In genomic region chr6:7442467-7442866, GRCh38 we compare ENCODE assay signal across 36 cellular contexts. TPM values are rescaled to one million over a fixed set of nuclear protein-coding genes. Genes with fewer than 3 reads are reported as not detected.
"Had no signal": no experiment of that assay in that cellular context is flagged by ENCODE, and none has a peak within 500 bp of the region (broad histone marks: within the 10 kb centered on the region; RNA-seq: fewer than 3 reads in every experiment).

No MANE protein-coding gene starts in this region.

- H3K27me3 Mint-ChIP-seq: activated naive CD4-positive, alpha-beta T cell treated with anti-CD3 and anti-CD28 coated beads, Interleukin-2, amount 50 U/mL, for 24 hours had no signal

- ATAC-seq: activated CD4-positive, CD25-positive, alpha-beta regulatory T cell treated with anti-CD3 and anti-CD28 coated beads, Interleukin-2, amount 50 U/mL, for 24 hours; activated CD8-positive, alpha-beta memory T cell treated with anti-CD3 and anti-CD28 coated beads, Interleukin-2, amount 10 ng/mL, durations not matched to agents 7 days and 5 days; activated CD8-positive, alpha-beta T cell treated with anti-CD3 and anti-CD28 coated beads, Interleukin-2, amount 10 ng/mL, durations not matched to agents 7 days and 5 days; activated naive CD8-positive, alpha-beta T cell treated with anti-CD3 and anti-CD28 coated beads, Interleukin-2, amount 50 U/mL, for 24 hours had no signal

- H3K27me3 ChIP-seq: ascending aorta had no signal

- H3K27ac ChIP-seq: ascending aorta, VCaP had no signal

- H3K9me3 Mint-ChIP-seq: activated naive CD4-positive, alpha-beta T cell treated with anti-CD3 and anti-CD28 coated beads, Interleukin-2, amount 50 U/mL, for 24 hours; activated naive CD8-positive, alpha-beta T cell treated with anti-CD3 and anti-CD28 coated beads, Interleukin-2, amount 10 ng/mL, durations not matched to agents 7 days and 5 days; activated naive CD8-positive, alpha-beta T cell treated with anti-CD3 and anti-CD28 coated beads, Interleukin-2, amount 50 U/mL, for 24 hours; activated T-cell treated with anti-CD3 and anti-CD28 coated beads, Interleukin-2, amount 50 U/mL, for 24 hours; activated T-helper 2 cell treated with anti-CD3 and anti-CD28 coated beads, Interferon-gamma antibody, Interleukin-2, Interleukin-4, amounts not matched to agents 10 μg/mL and 5 μg/mL and 100 μg/mL, durations not matched to agents 14 hours and 24 hours and 36 hours; T-helper 1 cell treated with Interleukin-12 subunit alpha and Interleukin-12 subunit beta and Interleukin-4 antibody, amounts not matched to agents 30 μg/mL and 1 μg/mL, for 36 hours; T-helper 2 cell treated with Interferon-gamma antibody and Interleukin-4, amounts not matched to agents 5 μg/mL and 100 μg/mL, for 36 hours had no signal

- H3K4me3 ChIP-seq: ascending aorta had no signal

- H3K36me3 Mint-ChIP-seq: activated CD8-positive, alpha-beta memory T cell treated with anti-CD3 and anti-CD28 coated beads, Interleukin-2, amount 10 ng/mL, durations not matched to agents 7 days and 5 days; activated naive CD4-positive, alpha-beta T cell treated with anti-CD3 and anti-CD28 coated beads, Interleukin-2, amount 10 ng/mL, durations not matched to agents 7 days and 5 days; activated naive CD4-positive, alpha-beta T cell treated with anti-CD3 and anti-CD28 coated beads, Interleukin-2, amount 50 U/mL, for 24 hours; activated naive CD8-positive, alpha-beta T cell; activated naive CD8-positive, alpha-beta T cell treated with anti-CD3 and anti-CD28 coated beads, Interleukin-2, amount 10 ng/mL, durations not matched to agents 7 days and 5 days; brain had no signal

- H3K27ac Mint-ChIP-seq: activated CD4-positive, alpha-beta memory T cell treated with anti-CD3 and anti-CD28 coated beads, Interleukin-2, amount 10 ng/mL, durations not matched to agents 7 days and 5 days; activated CD4-positive, alpha-beta T cell treated with anti-CD3 and anti-CD28 coated beads, Interleukin-2, amount 10 ng/mL, durations not matched to agents 7 days and 5 days; activated CD8-positive, alpha-beta memory T cell treated with anti-CD3 and anti-CD28 coated beads, Interleukin-2, amount 10 ng/mL, durations not matched to agents 7 days and 5 days; activated CD8-positive, alpha-beta T cell treated with anti-CD3 and anti-CD28 coated beads, Interleukin-2, amount 10 ng/mL, durations not matched to agents 7 days and 5 days; activated naive CD4-positive, alpha-beta T cell treated with anti-CD3 and anti-CD28 coated beads, Interleukin-2, amount 10 ng/mL, durations not matched to agents 7 days and 5 days; activated naive CD4-positive, alpha-beta T cell treated with anti-CD3 and anti-CD28 coated beads, Interleukin-2, amount 50 U/mL, for 24 hours; activated naive CD8-positive, alpha-beta T cell; activated naive CD8-positive, alpha-beta T cell treated with anti-CD3 and anti-CD28 coated beads, Interleukin-2, amount 10 ng/mL, durations not matched to agents 7 days and 5 days; activated naive CD8-positive, alpha-beta T cell treated with anti-CD3 and anti-CD28 coated beads, Interleukin-2, amount 50 U/mL, for 24 hours; activated T-cell treated with anti-CD3 and anti-CD28 coated beads, Interleukin-2, amount 50 U/mL, for 24 hours; activated T-helper 2 cell treated with anti-CD3 and anti-CD28 coated beads, Interferon-gamma antibody, Interleukin-2, Interleukin-4, amounts not matched to agents 10 μg/mL and 5 μg/mL and 100 μg/mL, durations not matched to agents 14 hours and 24 hours and 36 hours; brain; T-helper 1 cell treated with Interleukin-12 subunit alpha and Interleukin-12 subunit beta and Interleukin-4 antibody, amounts not matched to agents 30 μg/mL and 1 μg/mL, for 36 hours; T-helper 2 cell treated with Interferon-gamma antibody and Interleukin-4, amounts not matched to agents 5 μg/mL and 100 μg/mL, for 36 hours had no signal

- H3K36me3 ChIP-seq: ascending aorta had no signal

- DNase-seq: activated CD4-positive, alpha-beta memory T cell treated with anti-CD3 and anti-CD28 coated beads, Interleukin-2, amount 10 ng/mL, durations not matched to agents 7 days and 5 days; activated CD4-positive, alpha-beta T cell treated with anti-CD3 and anti-CD28 coated beads for 48 hours; activated CD4-positive, alpha-beta T cell treated with anti-CD3 and anti-CD28 coated beads, Interleukin-2, amount 10 ng/mL, durations not matched to agents 7 days and 5 days; activated CD4-positive, alpha-beta T cell treated with anti-CD3 and anti-CD28 coated beads, Interleukin-2, amount 50 U/mL, for 48 hours; activated CD4-positive, CD25-positive, alpha-beta regulatory T cell; activated CD8-positive, alpha-beta memory T cell treated with anti-CD3 and anti-CD28 coated beads for 24 hours; activated CD8-positive, alpha-beta memory T cell treated with anti-CD3 and anti-CD28 coated beads, Interleukin-2, amount 10 ng/mL, durations not matched to agents 7 days and 5 days; activated CD8-positive, alpha-beta memory T cell treated with anti-CD3 and anti-CD28 coated beads, Interleukin-2, amount 50 U/mL, for 48 hours; activated CD8-positive, alpha-beta T cell treated with anti-CD3 and anti-CD28 coated beads, Interleukin-2, amount 10 ng/mL, durations not matched to agents 7 days and 5 days; activated effector memory CD4-positive, alpha-beta T cell treated with Interleukin-2 at 50 U/mL for 16 hours; activated gamma-delta T cell; activated naive CD4-positive, alpha-beta T cell treated with anti-CD3 and anti-CD28 coated beads, Interleukin-2, amount 10 ng/mL, durations not matched to agents 7 days and 5 days; activated naive CD4-positive, alpha-beta T cell treated with Interleukin-2 at 50 U/mL for 16 hours; activated naive CD8-positive, alpha-beta T cell treated with anti-CD3 and anti-CD28 coated beads, Interleukin-2, amount 10 ng/mL, durations not matched to agents 7 days and 5 days; activated naive CD8-positive, alpha-beta T cell treated with anti-CD3 and anti-CD28 coated beads, Interleukin-2, amount 50 U/mL, for 24 hours; activated T-cell treated with anti-CD3 and anti-CD28 coated beads, Interleukin-2, amount 50 U/mL, for 24 hours; activated T-cell treated with anti-CD3 and anti-CD28 coated beads, Interleukin-2, amount 50 U/mL, for 48 hours; amygdala; anterior cingulate cortex; central memory CD4-positive, alpha-beta T cell; T-helper 2 cell; T-helper 9 cell had no signal

- H3K9me3 ChIP-seq: ascending aorta had no signal

- FAIRE-seq: bronchial epithelial cell, colon, TTC549 had no signal

- H3K4me3 Mint-ChIP-seq: activated CD4-positive, alpha-beta memory T cell treated with anti-CD3 and anti-CD28 coated beads, Interleukin-2, amount 10 ng/mL, durations not matched to agents 7 days and 5 days; activated CD4-positive, alpha-beta T cell treated with anti-CD3 and anti-CD28 coated beads, Interleukin-2, amount 10 ng/mL, durations not matched to agents 7 days and 5 days; activated CD8-positive, alpha-beta memory T cell treated with anti-CD3 and anti-CD28 coated beads, Interleukin-2, amount 10 ng/mL, durations not matched to agents 7 days and 5 days; activated CD8-positive, alpha-beta T cell treated with anti-CD3 and anti-CD28 coated beads, Interleukin-2, amount 10 ng/mL, durations not matched to agents 7 days and 5 days; activated naive CD4-positive, alpha-beta T cell treated with anti-CD3 and anti-CD28 coated beads, Interleukin-2, amount 10 ng/mL, durations not matched to agents 7 days and 5 days; activated naive CD4-positive, alpha-beta T cell treated with anti-CD3 and anti-CD28 coated beads, Interleukin-2, amount 50 U/mL, for 24 hours; activated naive CD8-positive, alpha-beta T cell; activated naive CD8-positive, alpha-beta T cell treated with anti-CD3 and anti-CD28 coated beads, Interleukin-2, amount 10 ng/mL, durations not matched to agents 7 days and 5 days; activated naive CD8-positive, alpha-beta T cell treated with anti-CD3 and anti-CD28 coated beads, Interleukin-2, amount 50 U/mL, for 24 hours; activated T-cell treated with anti-CD3 and anti-CD28 coated beads, Interleukin-2, amount 50 U/mL, for 24 hours; brain; T-helper 1 cell treated with Interleukin-12 subunit alpha and Interleukin-12 subunit beta and Interleukin-4 antibody, amounts not matched to agents 30 μg/mL and 1 μg/mL, for 36 hours; T-helper 2 cell treated with Interferon-gamma antibody and Interleukin-4, amounts not matched to agents 5 μg/mL and 100 μg/mL, for 36 hours had no signal

- H3K4me1 ChIP-seq: ascending aorta had no signal

RNA-seq across cellular contexts. Expression of gene CAGE1, which starts 52.9 kb away (rescaled TPM):
- total RNA-seq: ascending aorta, bronchial epithelial cell, cardiac septum had no signal
- polyA plus RNA-seq: adipose tissue had no signal
